ENCODE assay signal across 16 cellular contexts in the genomic region with DNA sequence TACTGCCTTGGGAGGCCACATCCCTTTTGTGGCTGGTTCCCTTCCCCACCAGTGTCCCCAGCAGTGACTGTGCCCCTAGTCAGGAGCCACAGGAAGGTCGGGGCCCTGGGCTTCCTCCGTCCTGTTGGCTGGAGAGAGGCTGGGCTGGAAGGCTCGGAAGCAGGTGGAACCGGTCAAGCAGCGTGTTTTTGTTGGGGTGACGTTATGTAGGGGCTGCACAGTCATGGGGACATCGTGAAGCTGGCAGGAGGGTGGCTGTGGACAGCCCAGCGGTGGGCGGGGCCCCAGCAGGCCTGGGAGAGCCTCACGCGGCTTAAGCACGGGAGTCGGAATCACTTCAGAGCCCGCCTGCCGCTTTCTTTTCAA. TPM values are rescaled to one million over a fixed set of nuclear protein-coding genes. Genes with fewer than 3 reads are reported as not detected.
DNase-seq lines count a peak whose midpoint lies in the region; ATAC-seq, FAIRE-seq and TF ChIP-seq lines count a peak whose summit lies in the region.
"Had no signal": no experiment of that assay in that cellular context is flagged by ENCODE, and none has a peak within 500 bp of the region (broad histone marks: within the 10 kb centered on the region; RNA-seq: fewer than 3 reads in every experiment).

No MANE protein-coding gene starts in this region.

- peak; percentile 5 to 54 (median 34) for ATAC-seq in right lobe of liver
- ATAC-seq: activated CD4-positive, CD25-positive, alpha-beta regulatory T cell treated with anti-CD3 and anti-CD28 coated beads, Interleukin-2, amount 50 U/mL, for 24 hours; stimulated activated naive CD8-positive, alpha-beta T cell treated with anti-CD3 and anti-CD28 coated beads, Interleukin-15, Interleukin-2, amounts not matched to agents 100 U/mL and 50 U/mL, for 24 hours had no signal

- no peak overlapping the region for H2BK20ac ChIP-seq in H1 (ENCODE audit: low read length)

- H3K4me1 ChIP-seq in H1 (replicated peaks in 1 of 4; ENCODE audit: control insufficient read depth in 3 of 4, insufficient read depth in 4 of 4, low read length in 3 of 4) (no peaks in the 10 kb centered on the region; a peak in 1 of 7 replicates), right lobe of liver (peaks cover 0 to 19% (median 8%) of the 10 kb centered on the region in 4 donors), stomach (peaks cover 11 to 60% (median 48%) of the 10 kb centered on the region in 4 donors)
- H3K4me1 ChIP-seq: SJSA1 had no signal

- H3K23me2 ChIP-seq in H1 (ENCODE audit: low read depth, low read length) = no peaks in the 10 kb centered on the region

- no peaks in the 10 kb centered on the region for H3K79me2 ChIP-seq in H1 (ENCODE audit: control insufficient read depth in 1 of 2, insufficient read depth in 2 of 2, low read length in 2 of 2)

- TF ChIP-seq RAD21 in H1 (IDR thresholded peaks at IDR 0.05 in 1 of 2, conservative IDR thresholded peaks at IDR 0.05 in 1 of 2; ENCODE audit: low read depth in 2 of 2, low read length in 2 of 2) = no peak

- TF ChIP-seq POLR2A in H1 (IDR thresholded peaks at IDR 0.05; ENCODE audit: control extremely low read depth in 1 of 2, low read depth in 2 of 2, low read length in 2 of 2) (no peak), right lobe of liver (IDR thresholded peaks at IDR 0.05) (no peak), stomach (IDR thresholded peaks at IDR 0.05) (no peak)

- 90% methylated on average over 15 of the region's 15 CpGs; no CpG with 5 or more reads in 1 of the 2 experiments for WGBS in H1 (ENCODE audit: extremely low coverage in 1 of 2, insufficient coverage in 1 of 2, insufficient read length in 1 of 2, insufficient replicate concordance in 2 of 2, low coverage in 1 of 2, low lambda C conversion rate in 2 of 2, missing lambda C conversion rate in 1 of 2), 2 experiments
- 78% methylated on average over 7 of the region's 15 CpGs for WGBS in right lobe of liver (ENCODE audit: insufficient coverage, low coverage, low lambda C conversion rate, missing lambda C conversion rate)
- 31 to 57% (median 41%) methylated on average over 8 to 15 of the region's 15 CpGs for WGBS in stomach, 5 donors

- intact Hi-C loops in right lobe of liver (cut with DNase I) (no loop called here), stomach (cut with DNase I; ENCODE audit: low total_unique reads) (no loop called here), head of caudate nucleus (cut with DNase I) (loop anchor here (10.0 kb wide), 1 partner anchor 70 kb away; no protein-coding TSS in a partner anchor)

- no peak overlapping the region for H3K56ac ChIP-seq in H1 (replicated peaks; ENCODE audit: insufficient read length, low read depth, low read length)

- H3K9ac ChIP-seq in H1 (replicated peaks in 1 of 4; ENCODE audit: extremely low read depth in 1 of 4, low read depth in 3 of 4, low read length in 3 of 4) = no peak overlapping the region

- H3K4me3 ChIP-seq in H1 (ENCODE audit: extremely low read depth in 1 of 4, insufficient read depth in 2 of 4, low read depth in 3 of 4, low read length in 4 of 4) (no peak overlapping the region), right lobe of liver (no peak overlapping the region), stomach (no peak overlapping the region)
- H3K4me3 ChIP-seq: SJSA1 had no signal

- peaks cover 7% of the 10 kb centered on the region; the same call in 1 of the 2 replicates for H3K79me1 ChIP-seq in H1 (ENCODE audit: low read depth, low read length)

- H3K4me2 ChIP-seq in H1 (ENCODE audit: insufficient read depth in 1 of 2, low read depth in 2 of 2, low read length in 2 of 2) = no peak overlapping the region

- no peak overlapping the region for H3K18ac ChIP-seq in H1 (ENCODE audit: extremely low read depth, low read length)

- H3K14ac ChIP-seq in H1 (ENCODE audit: insufficient read length) = no peak overlapping the region

- POLR2A ChIA-PET in RWPE1 (lab: Yijun Ruan, JAX; ENCODE audit: low non-redundant PET) (no interaction called here), H1 (lab: Charles Lee; ENCODE audit: partially characterized antibody) (interaction anchor here (1.0 to 6.6 kb wide), 7 partner anchors 11 to 187 kb away, joined by 3 to 74 read pairs (median 3); partner anchors contain the start of genes KLC1, XRCC3 and ZFYVE21)

- H3K9me3 ChIP-seq in H1 (ENCODE audit: insufficient read depth in 2 of 2, low read depth in 1 of 2, low read length in 1 of 2) = no peaks in the 10 kb centered on the region
- H3K9me3 ChIP-seq in right lobe of liver = no peaks in the 10 kb centered on the region
- H3K9me3 ChIP-seq in stomach = no peaks in the 10 kb centered on the region
- H3K9me3 ChIP-seq: SJSA1 had no signal

- no peak overlapping the region for H2AK5ac ChIP-seq in H1 (ENCODE audit: low read depth, low read length)

- CTCF ChIA-PET in RWPE1 (lab: Yijun Ruan, JAX) (no interaction called here), H1 (lab: Charles Lee; ENCODE audit: partially characterized antibody) (interaction anchor here (0.8 to 2.1 kb wide), 6 partner anchors 9 to 87 kb away, joined by 3 to 9 read pairs (median 3); no protein-coding TSS in a partner anchor)

- H3K27ac ChIP-seq in RWPE1 (peak overlapping the region; percentile 99), H1 (ENCODE audit: low read depth, low read length) (no peak overlapping the region), right lobe of liver (peak overlapping the region in 1 of 3 donors; percentile 5), stomach (peak overlapping the region; percentile 22 to 75 (median 72))
- H3K27ac ChIP-seq: SJSA1 had no signal

- H3K4ac ChIP-seq in H1 (replicated peaks; ENCODE audit: insufficient read length, low read depth, low read length) = no peak overlapping the region

- TF ChIP-seq EP300 in H1 (IDR thresholded peaks at IDR 0.05; ENCODE audit: borderline replicate concordance in 1 of 2, low read depth in 2 of 2, low read length in 2 of 2) (no peak), stomach (IDR thresholded peaks at IDR 0.05) (no peak)

- H2BK12ac ChIP-seq in H1 (ENCODE audit: low read depth, low read length) = no peak overlapping the region

- H3K27me3 ChIP-seq in H1 (replicated peaks in 1 of 4; ENCODE audit: control insufficient read depth in 3 of 4, extremely low read depth in 1 of 4, insufficient read depth in 3 of 4, low read length in 3 of 4) = no peaks in the 10 kb centered on the region
- H3K27me3 ChIP-seq in right lobe of liver = no peaks in the 10 kb centered on the region
- no peaks in the 10 kb centered on the region for H3K27me3 ChIP-seq in stomach
- H3K27me3 ChIP-seq: SJSA1 had no signal

- TF ChIP-seq CTCF in RWPE1 (conservative IDR thresholded peaks at IDR 0.05; ENCODE audit: low read depth) (no peak), H1 (IDR thresholded peaks at IDR 0.05; ENCODE audit: control extremely low read depth in 1 of 3, insufficient read depth in 1 of 3, low read depth in 1 of 3, low read length in 3 of 3) (no peak), right lobe of liver (IDR thresholded peaks at IDR 0.05) (no peak), stomach (IDR thresholded peaks at IDR 0.05) (no peak)

- no peak overlapping the region for H2BK120ac ChIP-seq in H1 (replicated peaks; ENCODE audit: low read depth, low read length)

- peak overlapping the region; percentile 14; the same call in 1 of the 2 replicates for H4K8ac ChIP-seq in H1 (ENCODE audit: extremely low read depth, insufficient read depth, low read length)

- H2AFZ ChIP-seq in H1 (ENCODE audit: low read length) = no peak overlapping the region

- no peak overlapping the region for H2BK15ac ChIP-seq in H1 (ENCODE audit: low read length)

- H4K5ac ChIP-seq in H1 (ENCODE audit: insufficient read length, low read depth, low read length) = no peak overlapping the region

- H4K20me1 ChIP-seq in H1 (replicated peaks in 1 of 2; ENCODE audit: control insufficient read depth in 1 of 2, insufficient read depth in 2 of 2, low read length in 2 of 2) = peaks cover 11 to 40% of the 10 kb centered on the region in 2 experiments

- DNase-seq in RWPE1 (ENCODE audit: low spot score) (no peak), H1 (ENCODE audit: low read depth in 1 of 2, low spot score in 2 of 2) (no peak), right lobe of liver (peak in 2 of 3 donors; percentile 61 to 73), stomach (peak; percentile 81), frontal cortex (ENCODE audit: low spot score in 2 of 2) (no peak), head of caudate nucleus (no peak), AG20443 (ENCODE audit: low spot score) (no peak)
- DNase-seq: CD8-positive, alpha-beta memory T cell; foreskin melanocyte; GF-D8; NCI-H1694 treated with DMSO at 0.1 percent for 48 hours; NCI-H748 treated with DMSO at 0.1 percent for 48 hours; stimulated activated CD4-positive, alpha-beta T cell treated with anti-CD3 and anti-CD28 coated beads, Interleukin-4, amount 100 ng/mL, for 24 hours; stimulated activated naive CD8-positive, alpha-beta T cell treated with anti-CD3 and anti-CD28 coated beads, Interleukin-15, Interleukin-2, amounts not matched to agents 100 U/mL and 50 U/mL, for 24 hours had no signal

- H4K91ac ChIP-seq in H1 (replicated peaks; ENCODE audit: insufficient read length, low read length) = no peak overlapping the region

- H2BK5ac ChIP-seq in H1 (ENCODE audit: low read depth, low read length) = no peak overlapping the region

- FAIRE-seq in H1 (lab: Jason Lieb, UNC) (no peak), frontal cortex (lab: Jason Lieb, UNC) (no peak)

- H3K23ac ChIP-seq in H1 (ENCODE audit: insufficient read length) = no peak overlapping the region

- H3K36me3 ChIP-seq in H1 (ENCODE audit: control insufficient read depth in 2 of 4, insufficient read depth in 4 of 4, low read length in 3 of 4) = peaks cover 14 to 60% (median 35%) of the 10 kb centered on the region in 4 experiments; a peak in 6 of 8 replicates
- H3K36me3 ChIP-seq in right lobe of liver = peaks cover 0 to 5% (median 0%) of the 10 kb centered on the region in 4 donors
- H3K36me3 ChIP-seq in stomach = peaks cover 21 to 92% (median 83%) of the 10 kb centered on the region in 4 donors

RNA-seq across cellular contexts. Expression of gene XRCC3, which starts 10.1 kb away (rescaled TPM):
- total RNA-seq in H1 (2021; fragmentation: NEBNext Ultra II Directional; extraction: Animal tissue kit (Norgen Biotek cat#: 25700)) = 41.7 and 41.8 TPM in 2 replicates
- polyA plus RNA-seq in H1 (2011; rRNA removed) = 36.9 and 51.2 TPM in 2 replicates
- polyA plus RNA-seq in H1 (2011; cell fraction: cytosol; rRNA removed) = 44.6 TPM
- polyA plus RNA-seq in H1 (2011; cell fraction: nucleus; rRNA removed) = 72.6 TPM
- 29.9 to 39.9 TPM (median 33.4 TPM) in 4 replicates for polyA plus RNA-seq in H1 (2012, experiment 1 of 2)
- 49.6 TPM for polyA plus RNA-seq in H1 (2012, experiment 2 of 2)
- polyA plus RNA-seq in H1 (2013, experiment 1 of 2) = 34.4 TPM
- 29.7 TPM for polyA plus RNA-seq in H1 (2013, experiment 2 of 2)
- 23.0 and 28.4 TPM in 2 replicates for polyA minus RNA-seq in H1 (2011; rRNA and poly(A)+ RNA removed)
- polyA minus RNA-seq in H1 (2011; cell fraction: cytosol; rRNA and poly(A)+ RNA removed) = 27.0 TPM
- polyA minus RNA-seq in H1 (2011; cell fraction: nucleus; rRNA and poly(A)+ RNA removed) = 33.4 TPM
- 1 to 10 TPM in 5 of 6 experiments, under 1 TPM in 1; 0.88 to 6.3 (median 1.8) TPM for total RNA-seq in right lobe of liver
- 10 to 100 TPM in 2 of 5 donors, 1 to 10 TPM in 3; 2.6 to 70.1 (median 7.0) TPM for total RNA-seq in stomach
- 1 to 10 TPM; 3.5 to 6.2 (median 3.8) TPM for polyA plus RNA-seq in stomach
- 9.8 TPM for total RNA-seq in frontal cortex

RNA-seq across cellular contexts. Expression of gene ZFYVE21, which starts 10.5 kb away (rescaled TPM):
- total RNA-seq in H1 (2021; fragmentation: NEBNext Ultra II Directional; extraction: Animal tissue kit (Norgen Biotek cat#: 25700)) = 44.3 and 53.4 TPM in 2 replicates
- 127 and 143 TPM in 2 replicates for polyA plus RNA-seq in H1 (2011; rRNA removed)
- polyA plus RNA-seq in H1 (2011; cell fraction: cytosol; rRNA removed) = 90.7 TPM
- 120 TPM for polyA plus RNA-seq in H1 (2011; cell fraction: nucleus; rRNA removed)
- 47.7 to 65.8 TPM (median 61.0 TPM) in 4 replicates for polyA plus RNA-seq in H1 (2012, experiment 1 of 2)
- polyA plus RNA-seq in H1 (2012, experiment 2 of 2) = 24.4 TPM
- polyA plus RNA-seq in H1 (2013, experiment 1 of 2) = 43.0 TPM
- 40.6 TPM for polyA plus RNA-seq in H1 (2013, experiment 2 of 2)
- 31.5 and 34.8 TPM in 2 replicates for polyA minus RNA-seq in H1 (2011; rRNA and poly(A)+ RNA removed)
- 34.2 TPM for polyA minus RNA-seq in H1 (2011; cell fraction: cytosol; rRNA and poly(A)+ RNA removed)
- 39.4 TPM for polyA minus RNA-seq in H1 (2011; cell fraction: nucleus; rRNA and poly(A)+ RNA removed)
- total RNA-seq in right lobe of liver = 10 to 100 TPM; 20.9 to 35.2 (median 27.6) TPM
- total RNA-seq in stomach = 100 to 1,000 TPM in 2 of 5 donors, 10 to 100 TPM in 3; 28.0 to 150 (median 64.8) TPM
- polyA plus RNA-seq in stomach = 10 to 100 TPM; 51.9 to 95.5 (median 81.0) TPM
- 40.4 TPM for total RNA-seq in frontal cortex

Comparison
In these comparisons a context has a peak if more than half of its experiments do, and no peak if none do; other contexts are left out.
1. DNase-seq: peak in right lobe of liver (2 of 3) and stomach (single experiment); none in RWPE1 (single experiment), H1 (0 of 2), frontal cortex (0 of 2), head of caudate nucleus (0 of 42) and AG20443 (single experiment).